In genomic region chr13:73610799-73611592, GRCh38 we compare ENCODE assay signal across 24 cellular contexts.
A peak's percentile ranks its signal among the peaks of the same experiment; 100 is the strongest.
DNase-seq lines count a peak whose midpoint lies in the region; ATAC-seq and TF ChIP-seq lines count a peak whose summit lies in the region.
"Had no signal": no experiment of that assay in that cellular context is flagged by ENCODE, and none has a peak within 500 bp of the region (broad histone marks: within the 10 kb centered on the region; RNA-seq: fewer than 3 reads in every experiment).

No MANE protein-coding gene starts in this region.

- peak; percentile 67 for ATAC-seq in stimulated activated naive CD8-positive, alpha-beta T cell treated with anti-CD3 and anti-CD28 coated beads, Interleukin-15, amount 100 ng/mL, for 72 hours
- no peak for ATAC-seq in stimulated activated naive CD8-positive, alpha-beta T cell treated with anti-CD3 and anti-CD28 coated beads, Interleukin-15, Interleukin-2, amounts not matched to agents 100 U/mL and 50 U/mL, for 24 hours
- ATAC-seq in foreskin keratinocyte = peak; percentile 86
- ATAC-seq: gastroesophageal sphincter, K562, sciatic nerve had no signal

- H3K9me3 Mint-ChIP-seq in stimulated activated naive CD8-positive, alpha-beta T cell treated with anti-CD3 and anti-CD28 coated beads, Interleukin-15, amount 100 ng/mL, for 72 hours = peaks cover 0 to 15% of the 10 kb centered on the region in 2 donors
- peaks cover 4% of the 10 kb centered on the region for H3K9me3 Mint-ChIP-seq in type B pancreatic cell

- H3K27me3 ChIP-seq in foreskin keratinocyte = no peaks in the 10 kb centered on the region
- H3K27me3 ChIP-seq: gastroesophageal sphincter had no signal

- DNase-seq in DMS79 treated with DMSO at 0.1 percent for 48 hours (lab: John Stamatoyannopoulos, UW) (peak; percentile 43), DMS79 (lab: John Stamatoyannopoulos, UW) (no peak), foreskin keratinocyte (peak; percentile 40 to 74), type B pancreatic cell (ENCODE audit: extremely low spot score, unreplicated experiment) (no peak), EL (no peak), AML-193 (lab: John Stamatoyannopoulos, UW) (no peak)
- DNase-seq in stimulated activated naive CD8-positive, alpha-beta T cell treated with anti-CD3 and anti-CD28 coated beads, Interleukin-15, amount 100 ng/mL, for 72 hours = no peak
- DNase-seq in stimulated activated naive CD8-positive, alpha-beta T cell treated with anti-CD3 and anti-CD28 coated beads, Interleukin-15, Interleukin-2, amounts not matched to agents 100 U/mL and 50 U/mL, for 24 hours = no peak
- DNase-seq: 8988T; activated gamma-delta T cell treated with Interleukin-2 at 50 U/mL for 16 hours; CD4-positive, alpha-beta memory T cell; DMS 273 treated with DMSO at 0.1 percent for 48 hours; effector CD4-positive, alpha-beta T cell; GDM1; GM23248; hypothalamus; MM.1S; NCI-H1436; NCI-H774; T-helper 9 cell had no signal

- peak overlapping the region; percentile 82 for H3K27ac ChIP-seq in foreskin keratinocyte
- H3K27ac ChIP-seq: gastroesophageal sphincter, GM23248 had no signal

- peaks cover 26% of the 10 kb centered on the region for H3K4me1 ChIP-seq in foreskin keratinocyte
- H3K4me1 ChIP-seq: gastroesophageal sphincter had no signal

- H3K4me3 Mint-ChIP-seq in stimulated activated naive CD8-positive, alpha-beta T cell treated with anti-CD3 and anti-CD28 coated beads, Interleukin-15, amount 100 ng/mL, for 72 hours = no peak overlapping the region
- peak overlapping the region; percentile 44 for H3K4me3 Mint-ChIP-seq in type B pancreatic cell
- H3K4me3 Mint-ChIP-seq: CD4-positive, alpha-beta memory T cell; neural crest cell had no signal

- no peaks in the 10 kb centered on the region for H3K27me3 Mint-ChIP-seq in stimulated activated naive CD8-positive, alpha-beta T cell treated with anti-CD3 and anti-CD28 coated beads, Interleukin-15, amount 100 ng/mL, for 72 hours
- no peaks in the 10 kb centered on the region for H3K27me3 Mint-ChIP-seq in type B pancreatic cell
- H3K27me3 Mint-ChIP-seq: CD4-positive, alpha-beta memory T cell had no signal

- no peaks in the 10 kb centered on the region for H3K4me1 Mint-ChIP-seq in stimulated activated naive CD8-positive, alpha-beta T cell treated with anti-CD3 and anti-CD28 coated beads, Interleukin-15, amount 100 ng/mL, for 72 hours
- peaks cover 7% of the 10 kb centered on the region for H3K4me1 Mint-ChIP-seq in type B pancreatic cell (ENCODE audit: unreplicated experiment)
- H3K4me1 Mint-ChIP-seq: neural crest cell had no signal

- peak; percentile 20 for TF ChIP-seq CTCF in foreskin keratinocyte (conservative IDR thresholded peaks at IDR 0.05)
- no peak for TF ChIP-seq CTCF in type B pancreatic cell (conservative IDR thresholded peaks at IDR 0.05)

- H3K36me3 Mint-ChIP-seq in type B pancreatic cell = peaks cover 4% of the 10 kb centered on the region
- H3K36me3 Mint-ChIP-seq: CD4-positive, alpha-beta memory T cell had no signal

- H3K27ac Mint-ChIP-seq in stimulated activated naive CD8-positive, alpha-beta T cell treated with anti-CD3 and anti-CD28 coated beads, Interleukin-15, amount 100 ng/mL, for 72 hours = no peak overlapping the region
- peak overlapping the region; percentile 98 for H3K27ac Mint-ChIP-seq in type B pancreatic cell

Comparison
In these comparisons a context has a peak if more than half of its experiments do, and no peak if none do; other contexts are left out.
1. DNase-seq: peak in DMS79 treated with DMSO at 0.1 percent for 48 hours (single experiment) and foreskin keratinocyte (2 of 2); none in DMS79 (single experiment), stimulated activated naive CD8-positive, alpha-beta T cell treated with anti-CD3 and anti-CD28 coated beads, Interleukin-15, amount 100 ng/mL, for 72 hours (0 of 2), stimulated activated naive CD8-positive, alpha-beta T cell treated with anti-CD3 and anti-CD28 coated beads, Interleukin-15, Interleukin-2, amounts not matched to agents 100 U/mL and 50 U/mL, for 24 hours (single experiment), type B pancreatic cell (single experiment), EL (single experiment) and AML-193 (0 of 2).